15 cellular contexts compared by ENCODE assay signal in the genomic region with DNA sequence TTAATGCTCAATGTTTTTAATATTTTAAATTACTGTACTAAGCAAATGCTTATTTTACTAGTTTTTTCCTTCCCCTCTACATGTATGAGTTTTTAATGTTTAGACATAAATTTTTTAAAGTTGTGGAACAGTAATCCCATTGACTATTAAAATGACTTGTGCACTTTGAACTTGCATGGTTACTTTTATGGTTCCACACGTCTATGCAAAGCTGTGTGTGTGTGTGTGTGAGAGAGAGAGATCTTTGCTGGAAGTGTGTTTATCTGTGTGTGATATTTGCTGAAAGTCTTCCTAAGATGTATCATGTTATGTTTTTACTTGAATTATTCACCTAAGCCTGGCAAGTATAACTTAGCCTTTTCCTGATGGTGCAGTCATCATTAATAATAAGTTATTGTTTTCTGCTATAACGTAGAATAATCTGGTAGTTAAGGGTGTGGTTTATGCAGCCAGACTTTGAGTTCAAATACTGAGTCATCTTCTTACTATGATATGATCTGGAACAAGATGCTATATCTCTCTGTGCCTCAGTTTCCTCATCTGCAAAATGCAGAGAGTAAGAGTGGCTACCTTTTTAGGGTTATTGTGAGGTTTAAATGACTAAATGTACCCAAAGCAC.
DNase-seq lines count a peak whose midpoint lies in the region; ATAC-seq and TF ChIP-seq lines count a peak whose summit lies in the region.
"Had no signal": no experiment of that assay in that cellular context is flagged by ENCODE, and none has a peak within 500 bp of the region (broad histone marks: within the 10 kb centered on the region; RNA-seq: fewer than 3 reads in every experiment).

No MANE protein-coding gene starts in this region.

- peak overlapping the region; percentile 0 for H3K27ac Mint-ChIP-seq in activated T-cell treated with anti-CD3 and anti-CD28 coated beads, Interleukin-2, amount 50 U/mL, for 24 hours
- H3K27ac Mint-ChIP-seq: GM23338 had no signal

- H4K20me1 ChIP-seq in PC-3 (ENCODE audit: low read length) = no peaks in the 10 kb centered on the region

- intact Hi-C loops in PC-3 (cut with micrococcal nuclease) (loop anchor here (10.0 kb wide), 1 partner anchor 139 kb away; the partner anchor contains the start of gene SMARCA2), mucosa of descending colon (cut with DNase I, micrococcal nuclease) (no loop called here)

- no peaks in the 10 kb centered on the region for H3K27me3 Mint-ChIP-seq in activated T-cell treated with anti-CD3 and anti-CD28 coated beads, Interleukin-2, amount 50 U/mL, for 24 hours

- no peak overlapping the region for H3K4me3 Mint-ChIP-seq in activated T-cell treated with anti-CD3 and anti-CD28 coated beads, Interleukin-2, amount 50 U/mL, for 24 hours
- H3K4me3 Mint-ChIP-seq: GM23338 had no signal

- ATAC-seq in PC-3 (peak; percentile 21), mucosa of descending colon (peak; percentile 54), GM21447 (IDR thresholded peaks at IDR 0.05; ENCODE audit: unreplicated experiment) (no peak)
- ATAC-seq: GM23338 had no signal

- BruUV-seq in PC-3 (replicated peaks; lab: Mats Ljungman, UMichigan) = no TSS peak

- H3K79me2 ChIP-seq in PC-3 (ENCODE audit: low read length) = peaks cover 5% of the 10 kb centered on the region

- H3F3A ChIP-seq in PC-3 (ENCODE audit: low read length, unreplicated experiment) = no peaks in the 10 kb centered on the region

- CTCF ChIA-PET in PC-3 (lab: Charles Lee) = no interaction called here

- H2AFZ ChIP-seq in PC-3 (ENCODE audit: low read length) = no peak overlapping the region
- H2AFZ ChIP-seq: GM23338 had no signal

- H3K4me3 ChIP-seq in PC-3 (ENCODE audit: low read length) (no peak overlapping the region), epithelial cell of esophagus (ENCODE audit: low read length) (no peak overlapping the region), mucosa of descending colon (no peak overlapping the region)
- H3K4me3 ChIP-seq: GM23338 had no signal

- H3K4me2 ChIP-seq in PC-3 (ENCODE audit: low read length) = no peak overlapping the region
- H3K4me2 ChIP-seq: GM23338 had no signal

- H3K9ac ChIP-seq in PC-3 (ENCODE audit: low read length) = no peak overlapping the region

- no peak overlapping the region for H3K27ac ChIP-seq in PC-3 (ENCODE audit: low read length)
- H3K27ac ChIP-seq: HL-60 had no signal

- no peaks in the 10 kb centered on the region for H3K36me3 ChIP-seq in PC-3 (ENCODE audit: low read depth, low read length)
- no peaks in the 10 kb centered on the region for H3K36me3 ChIP-seq in mucosa of descending colon (ENCODE audit: low read depth)

- TF ChIP-seq CTCF in PC-3 (conservative IDR thresholded peaks at IDR 0.05; ENCODE audit: low read depth, low read length) = no peak
- no peak for TF ChIP-seq CTCF in epithelial cell of esophagus (IDR thresholded peaks at IDR 0.05; ENCODE audit: insufficient read depth, low read depth, low read length, missing control alignments)
- no peak for TF ChIP-seq CTCF in mucosa of descending colon (IDR thresholded peaks at IDR 0.05)
- no peak for TF ChIP-seq CTCF in GM10266 (IDR thresholded peaks at IDR 0.05; ENCODE audit: control insufficient read depth, insufficient read depth, low read depth, missing control alignments)

- no peak for DNase-seq in activated T-cell treated with anti-CD3 and anti-CD28 coated beads, Interleukin-2, amount 50 U/mL, for 24 hours
- DNase-seq in activated T-cell treated with anti-CD3 and anti-CD28 coated beads, Interleukin-2, amount 50 U/mL, for 1 hour = no peak
- DNase-seq in PC-3 (no peak), epithelial cell of esophagus (ENCODE audit: low read depth) (peak; percentile 32), mucosa of descending colon (no peak), GM10266 (ENCODE audit: extremely low spot score) (no peak), NCI-H1417 treated with DMSO at 0.1 percent for 48 hours (lab: John Stamatoyannopoulos, UW) (no peak)
- DNase-seq: 8988T; C1 segment of cervical spinal cord; DMS79; NCI-H69; NK-92 treated with Interleukin-12 subunit alpha and Interleukin-12 subunit beta, amount 100 ng/mL, for 24 hours had no signal

- POLR2A ChIA-PET in PC-3 (lab: Charles Lee; ENCODE audit: unreplicated experiment) = no interaction called here

- peaks cover 25% of the 10 kb centered on the region for H3K36me3 Mint-ChIP-seq in activated T-cell treated with anti-CD3 and anti-CD28 coated beads, Interleukin-2, amount 50 U/mL, for 24 hours (ENCODE audit: low read depth)

- H3K9me3 Mint-ChIP-seq in activated T-cell treated with anti-CD3 and anti-CD28 coated beads, Interleukin-2, amount 50 U/mL, for 24 hours = peaks cover 3% of the 10 kb centered on the region

- H3K9me2 ChIP-seq in PC-3 (replicated peaks; ENCODE audit: low read length) = no peaks in the 10 kb centered on the region

- H3K4me1 ChIP-seq in PC-3 (ENCODE audit: insufficient read depth, low read length) (peaks cover 13% of the 10 kb centered on the region), mucosa of descending colon (ENCODE audit: low read depth) (peaks cover 16% of the 10 kb centered on the region)

- no peaks in the 10 kb centered on the region for H3K27me3 ChIP-seq in PC-3 (ENCODE audit: low read length)

- H3K4me1 Mint-ChIP-seq in activated T-cell treated with anti-CD3 and anti-CD28 coated beads, Interleukin-2, amount 50 U/mL, for 24 hours (ENCODE audit: low read depth) = peaks cover 60% of the 10 kb centered on the region

- H3K9me3 ChIP-seq in PC-3 (ENCODE audit: low read length) (no peaks in the 10 kb centered on the region), mucosa of descending colon (no peaks in the 10 kb centered on the region)
